In the genomic region with DNA sequence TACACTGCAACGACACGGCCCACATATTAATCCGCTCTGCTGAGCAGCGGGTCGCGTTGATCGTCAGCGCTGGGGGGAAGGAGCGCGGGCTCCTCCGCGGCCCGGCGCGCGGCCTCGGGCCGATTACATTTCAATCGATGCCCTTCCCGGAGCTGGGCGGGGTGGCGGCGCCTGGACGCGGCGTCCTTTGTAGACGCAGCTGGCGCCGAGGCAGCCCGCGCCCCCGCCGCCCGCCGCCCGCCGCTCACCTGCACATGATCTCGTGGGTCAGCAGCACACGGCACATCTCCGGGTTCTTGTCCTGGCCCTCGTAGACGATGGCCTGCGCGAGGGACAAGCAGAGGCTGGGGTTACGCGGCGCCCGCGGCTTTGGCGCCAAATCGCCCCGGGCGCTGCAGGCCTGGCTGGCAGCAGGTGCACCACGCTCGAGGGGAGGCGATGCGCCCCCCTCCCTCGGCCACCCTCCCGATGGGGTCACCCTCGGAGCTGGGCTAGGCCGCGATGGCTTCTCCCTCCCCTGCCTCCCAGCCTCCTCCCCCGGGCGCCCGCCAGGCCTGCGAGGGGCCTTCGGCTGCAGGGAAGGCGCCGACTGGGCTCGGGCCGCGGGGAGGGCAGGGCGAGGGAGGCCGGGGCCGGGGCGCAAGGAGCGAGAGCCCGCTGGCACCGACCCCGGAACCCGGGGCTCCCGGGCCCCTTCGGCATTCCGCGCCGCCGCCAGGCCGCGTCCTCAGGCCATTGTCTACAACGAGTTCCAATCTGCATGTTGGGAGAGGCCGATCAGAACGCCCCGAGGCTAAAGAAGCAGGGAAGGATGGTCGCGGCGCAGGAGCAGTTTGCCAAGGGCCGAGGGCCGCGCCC, we compare ENCODE assay signal across 11 cellular contexts. TPM values are rescaled to one million over a fixed set of nuclear protein-coding genes. Genes with fewer than 3 reads are reported as not detected.
DNase-seq lines count a peak whose midpoint lies in the region; ATAC-seq and TF ChIP-seq lines count a peak whose summit lies in the region.
"Had no signal": no experiment of that assay in that cellular context is flagged by ENCODE, and none has a peak within 500 bp of the region (broad histone marks: within the 10 kb centered on the region; RNA-seq: fewer than 3 reads in every experiment).

No MANE protein-coding gene starts in this region.

- peaks cover 27% of the 10 kb centered on the region for H3K4me1 ChIP-seq in iPS-15b (ENCODE audit: control insufficient read depth, insufficient read depth, low read length)
- H3K4me1 ChIP-seq in spleen = peaks cover 15 to 47% (median 30%) of the 10 kb centered on the region in 6 donors

- H3K4me3 ChIP-seq in iPS-15b (ENCODE audit: low read depth, low read length) (peak overlapping the region; percentile 39), spleen (peak overlapping the region in 6 of 8 donors; percentile 6 to 57 (median 21))

- H3K9ac ChIP-seq in iPS-15b (ENCODE audit: low read depth, low read length) = no peak overlapping the region

- TF ChIP-seq POLR2A in spleen (IDR thresholded peaks at IDR 0.05) = no peak

- DNase-seq in NCI-H1436 (lab: John Stamatoyannopoulos, UW) = peak; percentile 60
- DNase-seq in NCI-H1436 treated with DMSO at 0.1 percent for 48 hours (lab: John Stamatoyannopoulos, UW) = no peak
- DNase-seq in activated T-cell treated with anti-CD3 and anti-CD28 coated beads, Interleukin-2, amount 50 U/mL, for 48 hours = peak; percentile 30 to 34
- DNase-seq in spleen = peak; percentile 67
- no peak for DNase-seq in left lobe of liver (ENCODE audit: low spot score)
- DNase-seq: anterior cingulate cortex; stimulated activated CD4-positive, alpha-beta T cell treated with anti-CD3 and anti-CD28 coated beads, Interleukin-2, amount 100 ng/mL, for 48 hours had no signal

- TF ChIP-seq CTCF in spleen (IDR thresholded peaks at IDR 0.05 in 8 of 11, conservative IDR thresholded peaks at IDR 0.05 in 3 of 11) = no peak

- no peak for ATAC-seq in GM21526 (IDR thresholded peaks at IDR 0.05; ENCODE audit: low FRiP score, unreplicated experiment)
- no peak for ATAC-seq in left lobe of liver
- ATAC-seq in HG03354 (IDR thresholded peaks at IDR 0.05; ENCODE audit: poor library complexity, severe bottlenecking, unreplicated experiment) = no peak

- H3K27me3 ChIP-seq in iPS-15b (ENCODE audit: control insufficient read depth, insufficient read depth, low read length) = peaks cover 93% of the 10 kb centered on the region
- peaks cover 9 to 100% (median 82%) of the 10 kb centered on the region in 7 donors for H3K27me3 ChIP-seq in spleen (replicated peaks in 1 of 7)

- intact Hi-C loops in spleen (cut with DNase I; ENCODE audit: low total_unique reads) = no loop called here

- H3K9me3 ChIP-seq in iPS-15b (ENCODE audit: control insufficient read depth, insufficient read depth, low read length) (no peaks in the 10 kb centered on the region), spleen (no peaks in the 10 kb centered on the region)

- 2 to 6% (median 4%) methylated on average over 20 to 99 of the region's 99 CpGs for whole genome bisulfite sequencing in spleen, 5 donors

- no peak overlapping the region for H3K27ac ChIP-seq in spleen

- H3K36me3 ChIP-seq in iPS-15b (ENCODE audit: control insufficient read depth, insufficient read depth, low read length) (no peaks in the 10 kb centered on the region), spleen (no peaks in the 10 kb centered on the region)

RNA-seq across cellular contexts. Expression of a gene that starts 5.2 kb away (rescaled TPM):
- total RNA-seq in spleen (under 1 TPM in 1 of 7 donors, not detected in 6; 0.20 TPM), left lobe of liver (not detected)
- polyA plus RNA-seq in spleen = under 1 TPM; 0.02 to 0.19 (median 0.08) TPM
- total RNA-seq: M059J had no signal

Comparison
In these comparisons a context has a peak if more than half of its experiments do, and no peak if none do; other contexts are left out.
1. DNase-seq: peak in NCI-H1436 (single experiment), activated T-cell treated with anti-CD3 and anti-CD28 coated beads, Interleukin-2, amount 50 U/mL, for 48 hours (2 of 2) and spleen (single experiment); none in NCI-H1436 treated with DMSO at 0.1 percent for 48 hours (single experiment) and left lobe of liver (single experiment).